In genomic region chr20:46894579-46894958, GRCh38 we compare ENCODE assay signal across 10 cellular contexts. TPM values are rescaled to one million over a fixed set of nuclear protein-coding genes. Genes with fewer than 3 reads are reported as not detected.
DNase-seq lines count a peak whose midpoint lies in the region; ATAC-seq and TF ChIP-seq lines count a peak whose summit lies in the region.
"Had no signal": no experiment of that assay in that cellular context is flagged by ENCODE, and none has a peak within 500 bp of the region (broad histone marks: within the 10 kb centered on the region; RNA-seq: fewer than 3 reads in every experiment).

EYA2 (plus strand) TSS chr20:46894843; CDS start chr20:46990011, 95,168 bp downstream.

- no peaks in the 10 kb centered on the region for H3K4me1 ChIP-seq in ovary (ENCODE audit: insufficient read depth)

- no peak for TF ChIP-seq EP300 in ovary (IDR thresholded peaks at IDR 0.05)

- TF ChIP-seq POLR2A in ovary (IDR thresholded peaks at IDR 0.05) = no peak

- no peaks in the 10 kb centered on the region for H3K36me3 ChIP-seq in ovary

- no peak for TF ChIP-seq CTCF in foreskin fibroblast (IDR thresholded peaks at IDR 0.05; ENCODE audit: low read depth, low read length)
- TF ChIP-seq CTCF in ovary (IDR thresholded peaks at IDR 0.05) = no peak

- WGBS in ovary, 3 donors = 0 to 1% (median 0%) methylated on average over 1 to 51 of the region's 52 CpGs

- no peaks in the 10 kb centered on the region for H3K27me3 ChIP-seq in ovary

- intact Hi-C loops in ovary (cut with DNase I) = no loop called here

- no peak within 1 kb of the TSS for H3K27ac ChIP-seq in ovary

- no peak for ATAC-seq in GM18502 (IDR thresholded peaks at IDR 0.05; ENCODE audit: poor library complexity, unreplicated experiment)

- peak; percentile 55 for DNase-seq in COR-L47 (lab: John Stamatoyannopoulos, UW)
- peak; percentile 63 for DNase-seq in NCI-H2171 treated with DMSO at 0.1 percent for 48 hours (lab: John Stamatoyannopoulos, UW)
- peak in 1 of 2 donors; percentile 40 for DNase-seq in foreskin fibroblast
- DNase-seq in ovary = no peak
- DNase-seq in middle frontal gyrus (ENCODE audit: extremely low spot score, low spot score) = no peak
- no peak for DNase-seq in activated CD4-positive, CD25-positive, alpha-beta regulatory T cell (lab: John Stamatoyannopoulos, UW)
- no peak for DNase-seq in NCI-H2107 (lab: John Stamatoyannopoulos, UW)
- DNase-seq: Karpas-422 had no signal

- H3K4me3 ChIP-seq in foreskin fibroblast (ENCODE audit: low read depth in 1 of 2, low read length in 2 of 2) (peak within 1 kb of the TSS; percentile 30 to 52), ovary (peak within 1 kb of the TSS; percentile 36)

- no peaks in the 10 kb centered on the region for H3K9me3 ChIP-seq in ovary

RNA-seq across cellular contexts. Expression of gene EYA2, which starts in this region (rescaled TPM):
- 1 to 10 TPM in 5 of 7 donors, under 1 TPM in 2; 0.18 to 7.6 (median 1.7) TPM for total RNA-seq in ovary
- 1 to 10 TPM in 1 of 2 donors, under 1 TPM in 1; 0.54 to 4.3 TPM for polyA plus RNA-seq in ovary
- total RNA-seq: activated T-helper 1 cell treated with anti-CD3 and anti-CD28 coated beads, Interleukin-12 subunit alpha, Interleukin-12 subunit beta, Interleukin-2, Interleukin-4 antibody, amounts not matched to agents 30 ng/mL and 10 ng/mL and 1 ng/mL, durations not matched to agents 14 hours and 24 hours and 36 hours had no signal

Comparison
In these comparisons a context has a peak if more than half of its experiments do, and no peak if none do; other contexts are left out.
1. DNase-seq: peak in COR-L47 (single experiment) and NCI-H2171 treated with DMSO at 0.1 percent for 48 hours (single experiment); none in ovary (0 of 5), middle frontal gyrus (single experiment), activated CD4-positive, CD25-positive, alpha-beta regulatory T cell (0 of 4) and NCI-H2107 (single experiment).